19 cellular contexts compared by ENCODE assay signal in the genomic region with DNA sequence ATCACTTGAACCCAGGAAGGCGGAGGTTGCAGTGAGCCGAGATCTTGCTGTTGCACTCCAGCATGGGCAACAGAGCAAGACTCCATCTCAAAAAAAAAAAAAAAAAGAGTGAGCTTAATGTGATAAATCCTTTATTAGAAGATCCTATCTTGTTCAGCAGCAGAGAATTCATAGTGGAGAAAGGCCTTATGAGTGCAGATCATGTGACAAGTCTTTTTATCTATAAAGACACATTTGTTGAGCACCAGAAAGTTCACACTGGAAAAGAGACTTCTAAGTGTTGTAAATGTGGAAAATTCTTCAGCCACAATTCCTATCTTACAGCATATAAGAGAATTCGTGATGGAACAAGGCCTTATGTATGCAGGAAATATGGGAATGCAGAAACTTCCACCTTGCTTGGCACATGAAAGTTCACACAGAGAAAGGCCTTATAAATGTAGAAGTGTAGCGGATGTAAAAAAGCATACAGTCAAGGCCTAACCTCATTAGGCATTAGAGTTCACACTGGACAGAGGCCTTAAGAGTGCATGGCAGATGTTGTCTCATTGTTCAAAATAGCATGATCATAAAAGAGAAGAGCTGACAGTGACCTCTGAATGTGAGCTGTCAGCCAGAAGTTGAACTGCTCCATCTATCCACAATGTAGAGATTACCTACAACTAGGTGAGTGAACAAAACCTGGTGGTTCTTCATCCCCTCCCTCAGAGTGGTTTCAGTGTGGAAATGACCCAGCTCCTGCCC. TPM values are rescaled to one million over a fixed set of nuclear protein-coding genes. Genes with fewer than 3 reads are reported as not detected.
DNase-seq lines count a peak whose midpoint lies in the region; ATAC-seq and TF ChIP-seq lines count a peak whose summit lies in the region.
"Had no signal": no experiment of that assay in that cellular context is flagged by ENCODE, and none has a peak within 500 bp of the region (broad histone marks: within the 10 kb centered on the region; RNA-seq: fewer than 3 reads in every experiment).

No MANE protein-coding gene starts in this region.

- no peak for TF ChIP-seq POLR2A in HCT116 (IDR thresholded peaks at IDR 0.05; ENCODE audit: borderline replicate concordance, extremely low read depth, insufficient read depth, insufficient read length)

- H3K4me3 ChIP-seq in BLaER1 (no peak overlapping the region), HCT116 (replicated peaks in 1 of 2; ENCODE audit: low read depth in 1 of 2, low read length in 2 of 2) (no peak overlapping the region), colonic mucosa (no peak overlapping the region)
- H3K4me3 ChIP-seq in naive thymus-derived CD4-positive, alpha-beta T cell (ENCODE audit: low read length), result no peak overlapping the region
- H3K4me3 ChIP-seq: SK-N-MC, stomach had no signal

- intact Hi-C loops in HCT116 (cut with micrococcal nuclease), result no loop called here
- intact Hi-C loops in naive thymus-derived CD4-positive, alpha-beta T cell (cut with micrococcal nuclease), result no loop called here
- intact Hi-C loops in colonic mucosa (cut with DNase I), result no loop called here

- no peaks in the 10 kb centered on the region for H3K36me3 Mint-ChIP-seq in chondrocyte (ENCODE audit: low read depth)
- H3K36me3 Mint-ChIP-seq in naive thymus-derived CD4-positive, alpha-beta T cell, result peaks cover 0 to 28% (median 15%) of the 10 kb centered on the region in 5 donors

- no peak for TF ChIP-seq RAD21 in HCT116 (IDR thresholded peaks at IDR 0.05; ENCODE audit: low read depth)

- H3K4me3 Mint-ChIP-seq in chondrocyte (ENCODE audit: unreplicated experiment), result no peak overlapping the region
- H3K4me3 Mint-ChIP-seq in naive thymus-derived CD4-positive, alpha-beta T cell, result peak overlapping the region in 5 of 10 donors; percentile 3 to 45 (median 30)
- H3K4me3 Mint-ChIP-seq: activated CD4-positive, alpha-beta memory T cell treated with anti-CD3 and anti-CD28 coated beads, Interleukin-2, amount 10 ng/mL, durations not matched to agents 7 days and 5 days; activated T-helper 17 cell treated with anti-CD3 and anti-CD28 coated beads, Interleukin-2, amount 50 U/mL, for 72 hours had no signal

- H3K9ac ChIP-seq in BLaER1 (no peak overlapping the region), HCT116 (ENCODE audit: low read length) (peak overlapping the region; percentile 36; the same call in 1 of the 2 replicates), colonic mucosa (ENCODE audit: low read depth in 2 of 2, low read length in 2 of 2) (no peak overlapping the region)
- H3K9ac ChIP-seq: parathyroid adenoma had no signal

- RAD21 ChIA-PET in HCT116 (lab: Charles Lee; ENCODE audit: low non-redundant PET in 1 of 2, low total read pairs in 2 of 2, uncharacterized antibody in 2 of 2, unreplicated experiment in 2 of 2), result no interaction called here

- H3K27me3 ChIP-seq in BLaER1 (no peaks in the 10 kb centered on the region), HCT116 (ENCODE audit: insufficient read depth, low read length) (no peaks in the 10 kb centered on the region), colonic mucosa (no peaks in the 10 kb centered on the region), foreskin keratinocyte (no peaks in the 10 kb centered on the region)
- H3K27me3 ChIP-seq in naive thymus-derived CD4-positive, alpha-beta T cell (ENCODE audit: control insufficient read depth in 2 of 2, insufficient read depth in 2 of 2, low read length in 2 of 2), result no peaks in the 10 kb centered on the region
- H3K27me3 ChIP-seq: stomach had no signal

- DNase-seq in HCT116 (ENCODE audit: low read depth, low spot score) (no peak), chondrocyte (ENCODE audit: low spot score) (no peak), colonic mucosa (no peak), NCI-H446 (lab: John Stamatoyannopoulos, UW) (no peak), foreskin keratinocyte (no peak)
- no peak for DNase-seq in naive thymus-derived CD4-positive, alpha-beta T cell
- DNase-seq in central memory CD4-positive, alpha-beta T cell, result no peak
- DNase-seq: activated CD4-positive, alpha-beta memory T cell treated with anti-CD3 and anti-CD28 coated beads, Interleukin-2, amount 10 ng/mL, durations not matched to agents 7 days and 5 days; DMS 273 treated with DMSO at 0.1 percent for 48 hours; KG1; kidney; NCI-H1105 treated with DMSO at 0.1 percent for 48 hours; NCI-H2227 treated with DMSO at 0.1 percent for 48 hours; stimulated activated CD4-positive, alpha-beta T cell treated with anti-CD3 and anti-CD28 coated beads, Interleukin-12 subunit alpha, Interleukin-12 subunit beta, amount 100 ng/mL, for 4 hours; stomach had no signal

- POLR2A ChIA-PET in HCT116 (lab: Charles Lee), result no interaction called here
- POLR2A ChIA-PET in naive thymus-derived CD4-positive, alpha-beta T cell (lab: Charles Lee), result interaction anchor here (0.8 kb wide), 1 partner anchor 33 kb away, joined by 3 read pairs; no protein-coding TSS in a partner anchor

- H2AFZ ChIP-seq in HCT116 (ENCODE audit: low read depth, low read length, poor library complexity, severe bottlenecking), result no peak overlapping the region
- H2AFZ ChIP-seq: parathyroid adenoma had no signal

- TF ChIP-seq CTCF in HCT116 (IDR thresholded peaks at IDR 0.05 in 2 of 3, conservative IDR thresholded peaks at IDR 0.05 in 1 of 3; ENCODE audit: borderline replicate concordance in 1 of 3, insufficient read depth in 1 of 3, low read depth in 2 of 3, low read length in 2 of 3), result no peak
- TF ChIP-seq CTCF in chondrocyte (IDR thresholded peaks at IDR 0.05), result no peak
- no peak for TF ChIP-seq CTCF in colonic mucosa (IDR thresholded peaks at IDR 0.05)
- TF ChIP-seq CTCF in foreskin keratinocyte (conservative IDR thresholded peaks at IDR 0.05), result no peak

- no peaks in the 10 kb centered on the region for H3K27me3 Mint-ChIP-seq in chondrocyte (ENCODE audit: low read depth)
- H3K27me3 Mint-ChIP-seq in naive thymus-derived CD4-positive, alpha-beta T cell, result no peaks in the 10 kb centered on the region
- H3K27me3 Mint-ChIP-seq: activated CD4-positive, alpha-beta memory T cell treated with anti-CD3 and anti-CD28 coated beads, Interleukin-2, amount 10 ng/mL, durations not matched to agents 7 days and 5 days; activated T-helper 17 cell treated with anti-CD3 and anti-CD28 coated beads, Interleukin-2, amount 50 U/mL, for 72 hours had no signal

- H3K9me3 ChIP-seq in BLaER1, result peaks cover 15% of the 10 kb centered on the region; the same call in 1 of the 2 replicates
- H3K9me3 ChIP-seq in HCT116 (ENCODE audit: control insufficient read depth in 1 of 2, insufficient read depth in 1 of 2, low read depth in 1 of 2, low read length in 2 of 2), result no peaks in the 10 kb centered on the region
- H3K9me3 ChIP-seq in naive thymus-derived CD4-positive, alpha-beta T cell (ENCODE audit: control insufficient read depth in 2 of 3, low read length in 3 of 3), result no peaks in the 10 kb centered on the region
- no peaks in the 10 kb centered on the region for H3K9me3 ChIP-seq in colonic mucosa
- H3K9me3 ChIP-seq: stomach had no signal

- no peaks in the 10 kb centered on the region for H3K9me3 Mint-ChIP-seq in chondrocyte (ENCODE audit: low read depth)
- H3K9me3 Mint-ChIP-seq in naive thymus-derived CD4-positive, alpha-beta T cell, result peaks cover 0 to 4% (median 0%) of the 10 kb centered on the region in 11 donors
- H3K9me3 Mint-ChIP-seq: activated CD4-positive, alpha-beta memory T cell treated with anti-CD3 and anti-CD28 coated beads, Interleukin-2, amount 10 ng/mL, durations not matched to agents 7 days and 5 days; activated T-helper 17 cell treated with anti-CD3 and anti-CD28 coated beads, Interleukin-2, amount 50 U/mL, for 72 hours had no signal

- no peaks in the 10 kb centered on the region for H3K9me2 ChIP-seq in HCT116 (ENCODE audit: insufficient read depth)

- H3K36me3 ChIP-seq in BLaER1 (peaks cover 57% of the 10 kb centered on the region), HCT116 (ENCODE audit: control insufficient read depth in 1 of 2, insufficient read depth in 2 of 2, low read length in 2 of 2) (no peaks in the 10 kb centered on the region), colonic mucosa (no peaks in the 10 kb centered on the region)
- no peaks in the 10 kb centered on the region for H3K36me3 ChIP-seq in naive thymus-derived CD4-positive, alpha-beta T cell (ENCODE audit: control insufficient read depth in 2 of 3, insufficient read depth in 3 of 3, low read length in 3 of 3)
- H3K36me3 ChIP-seq: stomach had no signal

- peak overlapping the region; percentile 88 for H3K27ac Mint-ChIP-seq in chondrocyte (ENCODE audit: unreplicated experiment)
- H3K27ac Mint-ChIP-seq in naive thymus-derived CD4-positive, alpha-beta T cell, result peak overlapping the region in 6 of 9 donors; percentile 3 to 71 (median 48)
- H3K27ac Mint-ChIP-seq: activated CD4-positive, alpha-beta memory T cell treated with anti-CD3 and anti-CD28 coated beads, Interleukin-2, amount 10 ng/mL, durations not matched to agents 7 days and 5 days; activated T-helper 17 cell treated with anti-CD3 and anti-CD28 coated beads, Interleukin-2, amount 50 U/mL, for 72 hours had no signal

- H3K4me2 ChIP-seq in BLaER1 (peak overlapping the region; percentile 27), HCT116 (ENCODE audit: low read length) (peak overlapping the region; percentile 61)

- BruUV-seq in HCT116 (replicated peaks; lab: Mats Ljungman, UMichigan), result no TSS peak

- H3K4me1 Mint-ChIP-seq in chondrocyte (ENCODE audit: low read depth), result peaks cover 40% of the 10 kb centered on the region
- peaks cover 54 to 87% (median 83%) of the 10 kb centered on the region in 7 donors for H3K4me1 Mint-ChIP-seq in naive thymus-derived CD4-positive, alpha-beta T cell

- H3K4me1 ChIP-seq in BLaER1 (peaks cover 63% of the 10 kb centered on the region), HCT116 (ENCODE audit: control insufficient read depth in 1 of 2, insufficient read depth in 2 of 2, low read length in 2 of 2) (peaks cover 20 to 45% of the 10 kb centered on the region in 2 experiments), colonic mucosa (no peaks in the 10 kb centered on the region), foreskin keratinocyte (peaks cover 56% of the 10 kb centered on the region)
- H3K4me1 ChIP-seq in naive thymus-derived CD4-positive, alpha-beta T cell (ENCODE audit: control insufficient read depth in 2 of 2, insufficient read depth in 2 of 2, low read length in 2 of 2), result peaks cover 7 to 12% of the 10 kb centered on the region in 2 donors
- H3K4me1 ChIP-seq: parathyroid adenoma had no signal

- H3K79me2 ChIP-seq in HCT116 (ENCODE audit: insufficient read depth, low read length), result peaks cover 95% of the 10 kb centered on the region

- H4K20me1 ChIP-seq in BLaER1, result peaks cover 100% of the 10 kb centered on the region
- no peaks in the 10 kb centered on the region for H4K20me1 ChIP-seq in HCT116 (ENCODE audit: insufficient read depth)

- H3K27ac ChIP-seq in BLaER1, result no peak overlapping the region
- H3K27ac ChIP-seq in HCT116 (ENCODE audit: low read depth, low read length), result peak overlapping the region; percentile 59; the same call in 1 of the 2 replicates
- no peak overlapping the region for H3K27ac ChIP-seq in naive thymus-derived CD4-positive, alpha-beta T cell (ENCODE audit: low read depth, low read length)
- no peak overlapping the region for H3K27ac ChIP-seq in colonic mucosa
- no peak overlapping the region for H3K27ac ChIP-seq in foreskin keratinocyte
- H3K27ac ChIP-seq: parathyroid adenoma, SK-N-MC had no signal

- CTCF ChIA-PET in HCT116 (lab: Charles Lee), result interaction anchor here (0.7 kb wide), 1 partner anchor 56 kb away, joined by 4 read pairs; no protein-coding TSS in a partner anchor
- CTCF ChIA-PET in naive thymus-derived CD4-positive, alpha-beta T cell (lab: Charles Lee), result no interaction called here

- ATAC-seq in HCT116 (no peak), foreskin keratinocyte (no peak)
- ATAC-seq in naive thymus-derived CD4-positive, alpha-beta T cell, result no peak
- ATAC-seq: activated T-helper 17 cell treated with anti-CD3 and anti-CD28 coated beads, Interleukin-2, amount 50 U/mL, for 72 hours had no signal

RNA-seq across cellular contexts. Expression of a gene that starts 16.7 kb away (rescaled TPM):
- total RNA-seq in HCT116 (2021; ENCODE audit: unreplicated experiment) (158 TPM), chondrocyte (147 to 181 TPM (median 148 TPM) in 3 replicates), colonic mucosa (100 to 1,000 TPM; 115 to 176 TPM), foreskin keratinocyte (162 and 166 TPM in 2 replicates)
- 87.7 and 88.1 TPM in 2 replicates for polyA plus RNA-seq in HCT116 (2012)
- 100 to 1,000 TPM; 119 to 170 (median 142) TPM for total RNA-seq in naive thymus-derived CD4-positive, alpha-beta T cell
- polyA plus RNA-seq in naive thymus-derived CD4-positive, alpha-beta T cell, result 100 to 1,000 TPM; 110 to 127 TPM
- 15.5 and 18.6 TPM in 2 replicates for polyA plus RNA-seq in foreskin keratinocyte

RNA-seq across cellular contexts. Expression of a gene that starts 38.3 kb away (rescaled TPM):
- total RNA-seq in HCT116 (2021; ENCODE audit: unreplicated experiment) (17.6 TPM), chondrocyte (16.0 to 19.4 TPM (median 19.0 TPM) in 3 replicates), colonic mucosa (10 to 100 TPM; 13.0 to 16.9 TPM), foreskin keratinocyte (16.0 and 16.1 TPM in 2 replicates)
- 5.1 and 6.9 TPM in 2 replicates for polyA plus RNA-seq in HCT116 (2012)
- 10 to 100 TPM; 10.4 to 16.6 (median 11.5) TPM for total RNA-seq in naive thymus-derived CD4-positive, alpha-beta T cell
- 1 to 10 TPM; 8.9 to 10.0 TPM for polyA plus RNA-seq in naive thymus-derived CD4-positive, alpha-beta T cell
- 2.2 and 2.6 TPM in 2 replicates for polyA plus RNA-seq in foreskin keratinocyte
